ENCODE assay signal across 10 cellular contexts in genomic region chr14:67814826-67815225, GRCh38. TPM values are rescaled to one million over a fixed set of nuclear protein-coding genes. Genes with fewer than 3 reads are reported as not detected.
DNase-seq lines count a peak whose midpoint lies in the region; ATAC-seq and TF ChIP-seq lines count a peak whose summit lies in the region.
"Had no signal": no experiment of that assay in that cellular context is flagged by ENCODE, and none has a peak within 500 bp of the region (broad histone marks: within the 10 kb centered on the region; RNA-seq: fewer than 3 reads in every experiment).

No MANE protein-coding gene starts in this region.

- peaks cover 24% of the 10 kb centered on the region for H3K36me3 ChIP-seq in right atrium auricular region

- H3K4me3 Mint-ChIP-seq in activated naive CD4-positive, alpha-beta T cell treated with anti-CD3 and anti-CD28 coated beads for 36 hours: peak overlapping the region; percentile 95
- H3K4me3 Mint-ChIP-seq in T-cell: peak overlapping the region; percentile 90 to 96 (median 95)
- H3K4me3 Mint-ChIP-seq in stimulated activated memory B cell treated with anti-CD40 and anti-IgM and Interleukin-4, amounts not matched to agents 10 μg/mL and 1 μg/mL and 100 μg/mL, for 72 hours: peak overlapping the region; percentile 81

- no peak for DNase-seq in activated naive CD4-positive, alpha-beta T cell treated with anti-CD3 and anti-CD28 coated beads for 36 hours
- no peak for DNase-seq in activated naive CD4-positive, alpha-beta T cell treated with anti-CD3 and anti-CD28 coated beads, Interleukin-2, amount 50 U/mL, for 16 hours
- DNase-seq in T-cell (no peak), foreskin fibroblast (no peak), Kasumi-1 (lab: John Stamatoyannopoulos, UW) (no peak), right atrium auricular region (ENCODE audit: low spot score) (no peak)
- DNase-seq: activated effector memory CD4-positive, alpha-beta T cell treated with Interleukin-2 at 50 U/mL for 16 hours; NCI-H446 had no signal

- ATAC-seq in T-cell (replicated peaks in 1 of 4) (no peak), HG02870 (IDR thresholded peaks at IDR 0.05; ENCODE audit: unreplicated experiment) (no peak)
- ATAC-seq in stimulated activated memory B cell treated with anti-CD40 and anti-IgM and Interleukin-4, amounts not matched to agents 10 μg/mL and 1 μg/mL and 100 μg/mL, for 72 hours: no peak

- H3K27me3 ChIP-seq in right atrium auricular region: no peaks in the 10 kb centered on the region

- peaks cover 37% of the 10 kb centered on the region for H3K4me1 Mint-ChIP-seq in activated naive CD4-positive, alpha-beta T cell treated with anti-CD3 and anti-CD28 coated beads for 36 hours (ENCODE audit: low read depth)
- H3K4me1 Mint-ChIP-seq in T-cell: peaks cover 33 to 52% (median 46%) of the 10 kb centered on the region in 3 donors
- H3K4me1 Mint-ChIP-seq in stimulated activated memory B cell treated with anti-CD40 and anti-IgM and Interleukin-4, amounts not matched to agents 10 μg/mL and 1 μg/mL and 100 μg/mL, for 72 hours: peaks cover 41% of the 10 kb centered on the region

- H3K27ac Mint-ChIP-seq in activated naive CD4-positive, alpha-beta T cell treated with anti-CD3 and anti-CD28 coated beads for 36 hours: no peak overlapping the region
- H3K27ac Mint-ChIP-seq in T-cell: peak overlapping the region in 1 of 2 donors; percentile 48
- no peak overlapping the region for H3K27ac Mint-ChIP-seq in stimulated activated memory B cell treated with anti-CD40 and anti-IgM and Interleukin-4, amounts not matched to agents 10 μg/mL and 1 μg/mL and 100 μg/mL, for 72 hours

- H3K4me3 ChIP-seq in foreskin fibroblast (ENCODE audit: low read depth in 1 of 2, low read length in 2 of 2): peak overlapping the region; percentile 68 to 84
- H3K4me3 ChIP-seq in right atrium auricular region: no peak overlapping the region

- no peaks in the 10 kb centered on the region for H3K9me3 Mint-ChIP-seq in activated naive CD4-positive, alpha-beta T cell treated with anti-CD3 and anti-CD28 coated beads for 36 hours
- no peaks in the 10 kb centered on the region for H3K9me3 Mint-ChIP-seq in T-cell
- no peaks in the 10 kb centered on the region for H3K9me3 Mint-ChIP-seq in stimulated activated memory B cell treated with anti-CD40 and anti-IgM and Interleukin-4, amounts not matched to agents 10 μg/mL and 1 μg/mL and 100 μg/mL, for 72 hours

- H3K36me3 Mint-ChIP-seq in activated naive CD4-positive, alpha-beta T cell treated with anti-CD3 and anti-CD28 coated beads for 36 hours (ENCODE audit: low read depth): peaks cover 3% of the 10 kb centered on the region
- H3K36me3 Mint-ChIP-seq in T-cell: peaks cover 19% of the 10 kb centered on the region
- H3K36me3 Mint-ChIP-seq in stimulated activated memory B cell treated with anti-CD40 and anti-IgM and Interleukin-4, amounts not matched to agents 10 μg/mL and 1 μg/mL and 100 μg/mL, for 72 hours: peaks cover 15% of the 10 kb centered on the region

- TF ChIP-seq CTCF in foreskin fibroblast (IDR thresholded peaks at IDR 0.05; ENCODE audit: low read depth, low read length) (no peak), right atrium auricular region (IDR thresholded peaks at IDR 0.05) (no peak)

- peaks cover 0 to 22% of the 10 kb centered on the region in 2 donors for H3K4me1 ChIP-seq in right atrium auricular region

- H3K27ac ChIP-seq in right atrium auricular region: no peak overlapping the region

- H3K27me3 Mint-ChIP-seq in activated naive CD4-positive, alpha-beta T cell treated with anti-CD3 and anti-CD28 coated beads for 36 hours (ENCODE audit: low read depth): no peaks in the 10 kb centered on the region
- no peaks in the 10 kb centered on the region for H3K27me3 Mint-ChIP-seq in T-cell
- H3K27me3 Mint-ChIP-seq in stimulated activated memory B cell treated with anti-CD40 and anti-IgM and Interleukin-4, amounts not matched to agents 10 μg/mL and 1 μg/mL and 100 μg/mL, for 72 hours: no peaks in the 10 kb centered on the region

- H3K9me3 ChIP-seq in right atrium auricular region: no peaks in the 10 kb centered on the region

- POLR2A ChIA-PET in T-cell (lab: Charles Lee): no interaction called here

- CTCF ChIA-PET in activated naive CD4-positive, alpha-beta T cell treated with anti-CD3 and anti-CD28 coated beads for 36 hours (lab: Charles Lee): no interaction called here
- CTCF ChIA-PET in T-cell (lab: Charles Lee): interaction anchor here in 1 of 2 donors (0.9 kb wide), 1 partner anchor 1786 kb away, joined by 3 read pairs; no protein-coding TSS in a partner anchor

- intact Hi-C loops in activated naive CD4-positive, alpha-beta T cell treated with anti-CD3 and anti-CD28 coated beads for 36 hours (cut with micrococcal nuclease): loop anchor here (5.0 kb wide), 4 partner anchors 213 to 1377 kb away; partner anchors contain the start of genes EXD2 and PIGH

RNA-seq across cellular contexts. Expression of gene ZFYVE26, which starts 1.6 kb away (rescaled TPM):
- total RNA-seq in activated naive CD4-positive, alpha-beta T cell treated with anti-CD3 and anti-CD28 coated beads for 36 hours: 10 to 100 TPM; 11.7 to 12.1 TPM
- total RNA-seq in T-cell (10 to 100 TPM; 26.0 to 37.6 (median 32.5) TPM), right atrium auricular region (10 to 100 TPM; 10.5 to 11.8 TPM)

RNA-seq across cellular contexts. Expression of gene RAD51B, which starts 4.8 kb away (rescaled TPM):
- 10 to 100 TPM; 44.8 to 47.6 TPM for total RNA-seq in activated naive CD4-positive, alpha-beta T cell treated with anti-CD3 and anti-CD28 coated beads for 36 hours
- total RNA-seq in T-cell: 10 to 100 TPM; 25.4 to 47.9 (median 30.0) TPM
- 1 to 10 TPM; 1.2 to 1.5 TPM for total RNA-seq in right atrium auricular region

Comparison
In these comparisons a context has a peak if more than half of its experiments do, and no peak if none do; other contexts are left out.
1. H3K4me3 ChIP-seq: peak in foreskin fibroblast (2 of 2); none in right atrium auricular region (0 of 2).
2. RNA of gene RAD51B, which starts 4.8 kb away (total RNA-seq): 44.8 to 47.6 TPM in activated naive CD4-positive, alpha-beta T cell treated with anti-CD3 and anti-CD28 coated beads for 36 hours and 25.4 to 47.9 TPM in T-cell; 1.2 to 1.5 TPM in right atrium auricular region; every median in the first group is over 10 times any median in the second.
3. Peak in every context shown above with its lines, with median percentiles within 50 percentile points of each other: H3K4me3 Mint-ChIP-seq.